In genomic region chr4:185730387-185730786, GRCh38 we compare ENCODE assay signal across 9 cellular contexts.
DNase-seq lines count a peak whose midpoint lies in the region; ATAC-seq, FAIRE-seq and TF ChIP-seq lines count a peak whose summit lies in the region.
"Had no signal": no experiment of that assay in that cellular context is flagged by ENCODE, and none has a peak within 500 bp of the region (broad histone marks: within the 10 kb centered on the region; RNA-seq: fewer than 3 reads in every experiment).

No MANE protein-coding gene starts in this region.

- no peak overlapping the region for H3K4me3 Mint-ChIP-seq in activated T-cell treated with anti-CD3 and anti-CD28 coated beads, Interleukin-2, amount 50 U/mL, for 24 hours

- no peak for TF ChIP-seq CTCF in GM10266 (IDR thresholded peaks at IDR 0.05; ENCODE audit: control insufficient read depth, insufficient read depth, low read depth, missing control alignments)

- H3K27ac Mint-ChIP-seq in activated T-cell treated with anti-CD3 and anti-CD28 coated beads, Interleukin-2, amount 50 U/mL, for 24 hours, result no peak overlapping the region

- peak; percentile 46 for ATAC-seq in GM21367 (IDR thresholded peaks at IDR 0.05; ENCODE audit: unreplicated experiment)

- H3K27ac ChIP-seq in epithelial cell of prostate, result peak overlapping the region; percentile 75
- H3K27ac ChIP-seq: VCaP had no signal

- H3K27me3 Mint-ChIP-seq in activated T-cell treated with anti-CD3 and anti-CD28 coated beads, Interleukin-2, amount 50 U/mL, for 24 hours, result peaks cover 26% of the 10 kb centered on the region

- H3K4me1 Mint-ChIP-seq in activated T-cell treated with anti-CD3 and anti-CD28 coated beads, Interleukin-2, amount 50 U/mL, for 24 hours (ENCODE audit: low read depth), result no peaks in the 10 kb centered on the region

- no peaks in the 10 kb centered on the region for H3K36me3 Mint-ChIP-seq in activated T-cell treated with anti-CD3 and anti-CD28 coated beads, Interleukin-2, amount 50 U/mL, for 24 hours (ENCODE audit: low read depth)

- no peak for FAIRE-seq in urothelium cell line (lab: Jason Lieb, UNC)

- peak; percentile 63 to 77 for DNase-seq in AML-193 (lab: John Stamatoyannopoulos, UW)
- peak; percentile 54 to 66 for DNase-seq in Kasumi-1 (lab: John Stamatoyannopoulos, UW)
- no peak for DNase-seq in epithelial cell of prostate (ENCODE audit: low read depth, low spot score)
- DNase-seq in urothelium cell line (ENCODE audit: low spot score), result peak; percentile 42
- DNase-seq in activated T-cell treated with anti-CD3 and anti-CD28 coated beads, Interleukin-2, amount 50 U/mL, for 24 hours, result no peak
- no peak for DNase-seq in GM10266 (ENCODE audit: extremely low spot score)
- DNase-seq in hepatic stellate cell (ENCODE audit: low spot score), result no peak

- H3K9me3 Mint-ChIP-seq in activated T-cell treated with anti-CD3 and anti-CD28 coated beads, Interleukin-2, amount 50 U/mL, for 24 hours, result no peaks in the 10 kb centered on the region

Comparison
In these comparisons a context has a peak if more than half of its experiments do, and no peak if none do; other contexts are left out.
1. DNase-seq: peak in AML-193 (2 of 2), Kasumi-1 (2 of 2) and urothelium cell line (single experiment); none in epithelial cell of prostate (single experiment), activated T-cell treated with anti-CD3 and anti-CD28 coated beads, Interleukin-2, amount 50 U/mL, for 24 hours (single experiment), GM10266 (single experiment) and hepatic stellate cell (single experiment).